3 cellular contexts compared by ENCODE assay signal in the genomic region with DNA sequence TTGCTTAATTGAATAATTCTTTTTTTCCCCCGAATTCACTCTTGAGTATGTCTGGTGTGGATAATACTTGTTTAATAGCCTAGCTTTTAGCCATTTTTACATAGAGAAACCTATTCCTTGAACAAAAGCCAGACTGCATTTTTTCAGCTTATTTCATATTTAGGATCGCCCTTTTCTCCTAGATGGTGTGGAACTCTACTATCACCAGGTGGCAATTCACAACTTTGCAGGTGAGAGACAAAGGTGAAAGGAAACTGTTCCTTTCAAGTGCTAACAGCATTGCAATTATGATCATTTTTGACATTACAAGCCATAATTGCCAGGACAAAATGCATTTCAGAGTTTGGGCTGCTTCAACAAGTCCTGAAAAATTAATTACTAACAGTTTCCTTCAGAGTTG.
TF ChIP-seq lines count a peak whose summit lies in the region.

No MANE protein-coding gene starts in this region.

TF ChIP-seq in SK-N-SH, 30 proteins besides CTCF, POLR2A, EP300 and RAD21:
- TF ChIP-seq TAF1 (IDR thresholded peaks at IDR 0.05; ENCODE audit: borderline replicate concordance, low read depth, low read length) (no peak), SIN3A (IDR thresholded peaks at IDR 0.05; ENCODE audit: borderline replicate concordance, low read depth, low read length) (no peak), FOXJ3 (CRISPR knock-in tag; IDR thresholded peaks at IDR 0.05) (no peak), ELF1 (IDR thresholded peaks at IDR 0.05) (no peak)
- TF ChIP-seq, protein P1, sequence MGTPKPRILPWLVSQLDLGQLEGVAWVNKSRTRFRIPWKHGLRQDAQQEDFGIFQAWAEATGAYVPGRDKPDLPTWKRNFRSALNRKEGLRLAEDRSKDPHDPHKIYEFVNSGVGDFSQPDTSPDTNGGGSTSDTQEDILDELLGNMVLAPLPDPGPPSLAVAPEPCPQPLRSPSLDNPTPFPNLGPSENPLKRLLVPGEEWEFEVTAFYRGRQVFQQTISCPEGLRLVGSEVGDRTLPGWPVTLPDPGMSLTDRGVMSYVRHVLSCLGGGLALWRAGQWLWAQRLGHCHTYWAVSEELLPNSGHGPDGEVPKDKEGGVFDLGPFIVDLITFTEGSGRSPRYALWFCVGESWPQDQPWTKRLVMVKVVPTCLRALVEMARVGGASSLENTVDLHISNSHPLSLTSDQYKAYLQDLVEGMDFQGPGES (IDR thresholded peaks at IDR 0.05; ENCODE audit: low read depth, low read length), result no peak

TF ChIP-seq in SK-N-SH treated with all-trans-retinoic acid at 6 μM for 48 hours, 23 proteins besides CTCF, POLR2A, EP300 and RAD21:
- TF ChIP-seq CSDC2 (CRISPR knock-in tag; IDR thresholded peaks at IDR 0.05), result no peak
- TF ChIP-seq, protein P2, sequence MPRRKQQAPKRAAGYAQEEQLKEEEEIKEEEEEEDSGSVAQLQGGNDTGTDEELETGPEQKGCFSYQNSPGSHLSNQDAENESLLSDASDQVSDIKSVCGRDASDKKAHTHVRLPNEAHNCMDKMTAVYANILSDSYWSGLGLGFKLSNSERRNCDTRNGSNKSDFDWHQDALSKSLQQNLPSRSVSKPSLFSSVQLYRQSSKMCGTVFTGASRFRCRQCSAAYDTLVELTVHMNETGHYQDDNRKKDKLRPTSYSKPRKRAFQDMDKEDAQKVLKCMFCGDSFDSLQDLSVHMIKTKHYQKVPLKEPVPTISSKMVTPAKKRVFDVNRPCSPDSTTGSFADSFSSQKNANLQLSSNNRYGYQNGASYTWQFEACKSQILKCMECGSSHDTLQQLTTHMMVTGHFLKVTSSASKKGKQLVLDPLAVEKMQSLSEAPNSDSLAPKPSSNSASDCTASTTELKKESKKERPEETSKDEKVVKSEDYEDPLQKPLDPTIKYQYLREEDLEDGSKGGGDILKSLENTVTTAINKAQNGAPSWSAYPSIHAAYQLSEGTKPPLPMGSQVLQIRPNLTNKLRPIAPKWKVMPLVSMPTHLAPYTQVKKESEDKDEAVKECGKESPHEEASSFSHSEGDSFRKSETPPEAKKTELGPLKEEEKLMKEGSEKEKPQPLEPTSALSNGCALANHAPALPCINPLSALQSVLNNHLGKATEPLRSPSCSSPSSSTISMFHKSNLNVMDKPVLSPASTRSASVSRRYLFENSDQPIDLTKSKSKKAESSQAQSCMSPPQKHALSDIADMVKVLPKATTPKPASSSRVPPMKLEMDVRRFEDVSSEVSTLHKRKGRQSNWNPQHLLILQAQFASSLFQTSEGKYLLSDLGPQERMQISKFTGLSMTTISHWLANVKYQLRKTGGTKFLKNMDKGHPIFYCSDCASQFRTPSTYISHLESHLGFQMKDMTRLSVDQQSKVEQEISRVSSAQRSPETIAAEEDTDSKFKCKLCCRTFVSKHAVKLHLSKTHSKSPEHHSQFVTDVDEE (CRISPR knock-in tag; IDR thresholded peaks at IDR 0.05), result no peak
- TF ChIP-seq PPARA (CRISPR knock-in tag; IDR thresholded peaks at IDR 0.05; ENCODE audit: borderline replicate concordance), result no peak
- TF ChIP-seq OSR1 (CRISPR knock-in tag; IDR thresholded peaks at IDR 0.05), result no peak
- TF ChIP-seq RARB (CRISPR knock-in tag; IDR thresholded peaks at IDR 0.05), result no peak

TF ChIP-seq in H1, 55 proteins besides CTCF, POLR2A, EP300 and RAD21:
- TF ChIP-seq CHD1 (IDR thresholded peaks at IDR 0.05; ENCODE audit: low read depth, low read length), result no peak
- TF ChIP-seq CHD2 (IDR thresholded peaks at IDR 0.05; ENCODE audit: low read length), result no peak
- no peak for TF ChIP-seq JUND (IDR thresholded peaks at IDR 0.05; ENCODE audit: low read length)
- no peak for TF ChIP-seq SRF (IDR thresholded peaks at IDR 0.05; ENCODE audit: low read depth, low read length)
- TF ChIP-seq, protein P3, sequence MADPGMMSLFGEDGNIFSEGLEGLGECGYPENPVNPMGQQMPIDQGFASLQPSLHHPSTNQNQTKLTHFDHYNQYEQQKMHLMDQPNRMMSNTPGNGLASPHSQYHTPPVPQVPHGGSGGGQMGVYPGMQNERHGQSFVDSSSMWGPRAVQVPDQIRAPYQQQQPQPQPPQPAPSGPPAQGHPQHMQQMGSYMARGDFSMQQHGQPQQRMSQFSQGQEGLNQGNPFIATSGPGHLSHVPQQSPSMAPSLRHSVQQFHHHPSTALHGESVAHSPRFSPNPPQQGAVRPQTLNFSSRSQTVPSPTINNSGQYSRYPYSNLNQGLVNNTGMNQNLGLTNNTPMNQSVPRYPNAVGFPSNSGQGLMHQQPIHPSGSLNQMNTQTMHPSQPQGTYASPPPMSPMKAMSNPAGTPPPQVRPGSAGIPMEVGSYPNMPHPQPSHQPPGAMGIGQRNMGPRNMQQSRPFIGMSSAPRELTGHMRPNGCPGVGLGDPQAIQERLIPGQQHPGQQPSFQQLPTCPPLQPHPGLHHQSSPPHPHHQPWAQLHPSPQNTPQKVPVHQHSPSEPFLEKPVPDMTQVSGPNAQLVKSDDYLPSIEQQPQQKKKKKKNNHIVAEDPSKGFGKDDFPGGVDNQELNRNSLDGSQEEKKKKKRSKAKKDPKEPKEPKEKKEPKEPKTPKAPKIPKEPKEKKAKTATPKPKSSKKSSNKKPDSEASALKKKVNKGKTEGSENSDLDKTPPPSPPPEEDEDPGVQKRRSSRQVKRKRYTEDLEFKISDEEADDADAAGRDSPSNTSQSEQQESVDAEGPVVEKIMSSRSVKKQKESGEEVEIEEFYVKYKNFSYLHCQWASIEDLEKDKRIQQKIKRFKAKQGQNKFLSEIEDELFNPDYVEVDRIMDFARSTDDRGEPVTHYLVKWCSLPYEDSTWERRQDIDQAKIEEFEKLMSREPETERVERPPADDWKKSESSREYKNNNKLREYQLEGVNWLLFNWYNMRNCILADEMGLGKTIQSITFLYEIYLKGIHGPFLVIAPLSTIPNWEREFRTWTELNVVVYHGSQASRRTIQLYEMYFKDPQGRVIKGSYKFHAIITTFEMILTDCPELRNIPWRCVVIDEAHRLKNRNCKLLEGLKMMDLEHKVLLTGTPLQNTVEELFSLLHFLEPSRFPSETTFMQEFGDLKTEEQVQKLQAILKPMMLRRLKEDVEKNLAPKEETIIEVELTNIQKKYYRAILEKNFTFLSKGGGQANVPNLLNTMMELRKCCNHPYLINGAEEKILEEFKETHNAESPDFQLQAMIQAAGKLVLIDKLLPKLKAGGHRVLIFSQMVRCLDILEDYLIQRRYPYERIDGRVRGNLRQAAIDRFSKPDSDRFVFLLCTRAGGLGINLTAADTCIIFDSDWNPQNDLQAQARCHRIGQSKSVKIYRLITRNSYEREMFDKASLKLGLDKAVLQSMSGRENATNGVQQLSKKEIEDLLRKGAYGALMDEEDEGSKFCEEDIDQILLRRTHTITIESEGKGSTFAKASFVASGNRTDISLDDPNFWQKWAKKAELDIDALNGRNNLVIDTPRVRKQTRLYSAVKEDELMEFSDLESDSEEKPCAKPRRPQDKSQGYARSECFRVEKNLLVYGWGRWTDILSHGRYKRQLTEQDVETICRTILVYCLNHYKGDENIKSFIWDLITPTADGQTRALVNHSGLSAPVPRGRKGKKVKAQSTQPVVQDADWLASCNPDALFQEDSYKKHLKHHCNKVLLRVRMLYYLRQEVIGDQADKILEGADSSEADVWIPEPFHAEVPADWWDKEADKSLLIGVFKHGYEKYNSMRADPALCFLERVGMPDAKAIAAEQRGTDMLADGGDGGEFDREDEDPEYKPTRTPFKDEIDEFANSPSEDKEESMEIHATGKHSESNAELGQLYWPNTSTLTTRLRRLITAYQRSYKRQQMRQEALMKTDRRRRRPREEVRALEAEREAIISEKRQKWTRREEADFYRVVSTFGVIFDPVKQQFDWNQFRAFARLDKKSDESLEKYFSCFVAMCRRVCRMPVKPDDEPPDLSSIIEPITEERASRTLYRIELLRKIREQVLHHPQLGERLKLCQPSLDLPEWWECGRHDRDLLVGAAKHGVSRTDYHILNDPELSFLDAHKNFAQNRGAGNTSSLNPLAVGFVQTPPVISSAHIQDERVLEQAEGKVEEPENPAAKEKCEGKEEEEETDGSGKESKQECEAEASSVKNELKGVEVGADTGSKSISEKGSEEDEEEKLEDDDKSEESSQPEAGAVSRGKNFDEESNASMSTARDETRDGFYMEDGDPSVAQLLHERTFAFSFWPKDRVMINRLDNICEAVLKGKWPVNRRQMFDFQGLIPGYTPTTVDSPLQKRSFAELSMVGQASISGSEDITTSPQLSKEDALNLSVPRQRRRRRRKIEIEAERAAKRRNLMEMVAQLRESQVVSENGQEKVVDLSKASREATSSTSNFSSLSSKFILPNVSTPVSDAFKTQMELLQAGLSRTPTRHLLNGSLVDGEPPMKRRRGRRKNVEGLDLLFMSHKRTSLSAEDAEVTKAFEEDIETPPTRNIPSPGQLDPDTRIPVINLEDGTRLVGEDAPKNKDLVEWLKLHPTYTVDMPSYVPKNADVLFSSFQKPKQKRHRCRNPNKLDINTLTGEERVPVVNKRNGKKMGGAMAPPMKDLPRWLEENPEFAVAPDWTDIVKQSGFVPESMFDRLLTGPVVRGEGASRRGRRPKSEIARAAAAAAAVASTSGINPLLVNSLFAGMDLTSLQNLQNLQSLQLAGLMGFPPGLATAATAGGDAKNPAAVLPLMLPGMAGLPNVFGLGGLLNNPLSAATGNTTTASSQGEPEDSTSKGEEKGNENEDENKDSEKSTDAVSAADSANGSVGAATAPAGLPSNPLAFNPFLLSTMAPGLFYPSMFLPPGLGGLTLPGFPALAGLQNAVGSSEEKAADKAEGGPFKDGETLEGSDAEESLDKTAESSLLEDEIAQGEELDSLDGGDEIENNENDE (IDR thresholded peaks at IDR 0.05; ENCODE audit: insufficient replicate concordance, low read length), result no peak
- no peak for TF ChIP-seq JUN (IDR thresholded peaks at IDR 0.05; ENCODE audit: low read depth, low read length)
TF ChIP-seq in H1: peak in this region for 0.
